In genomic region chr6:151959086-151959485, GRCh38 we compare ENCODE assay signal across 24 cellular contexts.
"Had no signal": no experiment of that assay in that cellular context is flagged by ENCODE, and none has a peak within 500 bp of the region (broad histone marks: within the 10 kb centered on the region; RNA-seq: fewer than 3 reads in every experiment).

No MANE protein-coding gene starts in this region.

- DNase-seq: colonic mucosa; effector CD8-positive, alpha-beta T cell; endodermal cell; glutamatergic neuron; heart right ventricle; hippocampal formation; left ventricle myocardium superior; lower lobe of right lung; natural killer cell; occipital lobe; pancreas; right lobe of liver; stimulated activated CD4-positive, alpha-beta T cell treated with anti-CD3 and anti-CD28 coated beads, Interleukin-12 subunit alpha, Interleukin-12 subunit beta, amount 100 ng/mL, for 4 hours; stimulated activated CD4-positive, alpha-beta T cell treated with anti-CD3 and anti-CD28 coated beads, Interleukin-1b, Interleukin-23, amount 100 ng/mL, for 48 hours; stimulated activated CD4-positive, alpha-beta T cell treated with anti-CD3 and anti-CD28 coated beads, Interleukin-4, amount 100 ng/mL, for 1 hour; stimulated activated CD8-positive, alpha-beta memory T cell treated with anti-CD3 and anti-CD28 coated beads, Interleukin-4, amount 100 ng/mL, for 48 hours; stimulated activated naive CD4-positive, alpha-beta T cell treated with Interleukin-2 at 50 U/mL for 16 hours; stomach; thyroid gland had no signal

- H3K9me3 ChIP-seq: colonic mucosa, esophagus muscularis mucosa, heart right ventricle, lower lobe of right lung, pancreas, right lobe of liver, stomach, thyroid gland had no signal

- H3K4me3 Mint-ChIP-seq: dendritic cell treated with granulocyte-macrophage colony-stimulating factor and Interleukin-4, amounts not matched to agents 40 ng/mL and 50 ng/mL, for 4 days; endodermal cell; memory B cell; natural killer cell had no signal

- H3K36me3 Mint-ChIP-seq: memory B cell, natural killer cell had no signal

- H3K36me3 ChIP-seq: colonic mucosa, esophagus muscularis mucosa, heart right ventricle, lower lobe of right lung, pancreas, right lobe of liver, stomach, thyroid gland had no signal

- H3K4me1 ChIP-seq: colonic mucosa, esophagus muscularis mucosa, lower lobe of right lung, pancreas, stomach, thyroid gland had no signal

- H3K27me3 ChIP-seq: colonic mucosa, esophagus muscularis mucosa, pancreas, right lobe of liver, stomach, thyroid gland had no signal

- H3K9me3 Mint-ChIP-seq: endodermal cell had no signal

- H3K4me2 ChIP-seq: smooth muscle cell had no signal

- H3K27ac Mint-ChIP-seq: dendritic cell treated with granulocyte-macrophage colony-stimulating factor and Interleukin-4, amounts not matched to agents 40 ng/mL and 50 ng/mL, for 4 days; endodermal cell; memory B cell; natural killer cell had no signal

- ATAC-seq: heart right ventricle, left ventricle myocardium superior, lower lobe of right lung, pancreas, right lobe of liver had no signal

- H3K27ac ChIP-seq: colonic mucosa, epithelial cell of prostate, esophagus muscularis mucosa, heart right ventricle, lower lobe of right lung, pancreas, right lobe of liver, stomach, thyroid gland had no signal

- H3K4me3 ChIP-seq: colonic mucosa, esophagus muscularis mucosa, heart right ventricle, lower lobe of right lung, pancreas, right lobe of liver, smooth muscle cell, stomach, thyroid gland had no signal
